In genomic region chr2:132515010-132515409, GRCh38 we compare ENCODE assay signal across 20 cellular contexts.
"Had no signal": no experiment of that assay in that cellular context is flagged by ENCODE, and none has a peak within 500 bp of the region (broad histone marks: within the 10 kb centered on the region; RNA-seq: fewer than 3 reads in every experiment).

No MANE protein-coding gene starts in this region.

- H3K27me3 ChIP-seq: neural progenitor cell, right lobe of liver, stomach had no signal

- FAIRE-seq: astrocyte, bronchial epithelial cell, small intestine had no signal

- H3K4me3 ChIP-seq: gastroesophageal sphincter, mucosa of descending colon, neural progenitor cell, right lobe of liver, stomach had no signal

- H3K36me3 ChIP-seq: gastroesophageal sphincter, neural progenitor cell, right lobe of liver, stomach had no signal

- H3K9me3 ChIP-seq: gastroesophageal sphincter, mucosa of descending colon, right lobe of liver had no signal

- H3K4me1 ChIP-seq: gastroesophageal sphincter, neural progenitor cell, right lobe of liver, stomach had no signal

- H2AFZ ChIP-seq: neural progenitor cell had no signal

- ATAC-seq: esophagus mucosa; gastroesophageal sphincter; mucosa of descending colon; naive thymus-derived CD4-positive, alpha-beta T cell; right lobe of liver; stimulated activated effector memory CD8-positive, alpha-beta T cell treated with anti-CD3 and anti-CD28 coated beads, Interleukin-12 subunit alpha, Interleukin-12 subunit beta, amount 100 ng/mL, for 72 hours had no signal

- H3K4me2 ChIP-seq: neural progenitor cell had no signal

- H3K9ac ChIP-seq: neural progenitor cell had no signal

- H3K27ac ChIP-seq: gastroesophageal sphincter, neural progenitor cell, right lobe of liver, stomach, VCaP had no signal

- DNase-seq: activated CD4-positive, alpha-beta T cell treated with anti-CD3 and anti-CD28 coated beads, Interleukin-2, amount 50 U/mL, for 4 hours; activated gamma-delta T cell; cerebellar nuclear complex; cortex of kidney; effector CD4-positive, alpha-beta T cell; mucosa of descending colon; naive thymus-derived CD4-positive, alpha-beta T cell; right lobe of liver; small intestine; stimulated activated CD4-positive, alpha-beta T cell treated with anti-CD3 and anti-CD28 coated beads, Interleukin-15, amount 100 ng/mL, for 24 hours; stimulated activated CD4-positive, alpha-beta T cell treated with anti-CD3 and anti-CD28 coated beads, Interleukin-2, amount 100 ng/mL, for 48 hours; stomach; T1000 had no signal
